24 cellular contexts compared by ENCODE assay signal in genomic region chr5:155472780-155473179, GRCh38.
DNase-seq lines count a peak whose midpoint lies in the region; ATAC-seq, FAIRE-seq and TF ChIP-seq lines count a peak whose summit lies in the region.
"Had no signal": no experiment of that assay in that cellular context is flagged by ENCODE, and none has a peak within 500 bp of the region (broad histone marks: within the 10 kb centered on the region; RNA-seq: fewer than 3 reads in every experiment).

No MANE protein-coding gene starts in this region.

- 19% methylated on average over 2 of the region's 2 CpGs for WGBS in A549 (ENCODE audit: missing lambda C conversion rate)
- WGBS in K562 (ENCODE audit: insufficient coverage, low coverage, missing lambda C conversion rate) = 0% methylated on average over 2 of the region's 2 CpGs

- FAIRE-seq in A549 (lab: Jason Lieb, UNC) (no peak), K562 (lab: Jason Lieb, UNC) (no peak), islet of Langerhans (lab: Jason Lieb, UNC) (peak; percentile 68)
- FAIRE-seq: GM12878, GM12892, GM18507, GM19239 had no signal

- no peak for TF ChIP-seq RAD21 in A549 (conservative IDR thresholded peaks at IDR 0.05 in 1 of 2, IDR thresholded peaks at IDR 0.05 in 1 of 2)
- no peak for TF ChIP-seq RAD21 in K562 (CRISPR knock-in tag; conservative IDR thresholded peaks at IDR 0.05 in 1 of 2, IDR thresholded peaks at IDR 0.05 in 1 of 2)

- H3K9ac ChIP-seq in K562 (ENCODE audit: insufficient read depth in 1 of 2, low read depth in 2 of 2, low read length in 2 of 2) = no peak overlapping the region
- H3K9ac ChIP-seq: BLaER1 had no signal

- in situ Hi-C loops in K562 (cut with MboI) = no loop called here

- H3K9me3 ChIP-seq in A549 = no peaks in the 10 kb centered on the region
- no peaks in the 10 kb centered on the region for H3K9me3 ChIP-seq in K562 (replicated peaks; ENCODE audit: control insufficient read depth, insufficient read depth, low read depth, low read length)
- H3K9me3 ChIP-seq: BE2C, BLaER1 had no signal

- no peak for TF ChIP-seq POLR2A in A549 (IDR thresholded peaks at IDR 0.05; ENCODE audit: low read length)
- no peak for TF ChIP-seq POLR2A in K562 (conservative IDR thresholded peaks at IDR 0.05)

- no peak overlapping the region for H3K4me3 ChIP-seq in A549
- H3K4me3 ChIP-seq in K562 = no peak overlapping the region
- H3K4me3 ChIP-seq: BLaER1, GM12878 had no signal

- no peaks in the 10 kb centered on the region for H3K9me1 ChIP-seq in K562 (ENCODE audit: control insufficient read depth, insufficient read depth, low read length)

- H3K27me3 ChIP-seq in K562 (ENCODE audit: control insufficient read depth in 2 of 2, insufficient read depth in 2 of 2, low read length in 2 of 2) = no peaks in the 10 kb centered on the region
- H3K27me3 ChIP-seq: BE2C, BLaER1 had no signal

- H2AFZ ChIP-seq in K562 (ENCODE audit: low read depth, low read length) = no peak overlapping the region

- no TSS peak for BruUV-seq in K562 (replicated peaks; lab: Mats Ljungman, UMichigan)

- POLR2A ChIA-PET in A549 (lab: Yijun Ruan, JAX) (no interaction called here), K562 (lab: Yijun Ruan, JAX) (no interaction called here)

- TF ChIP-seq CTCF in A549 (IDR thresholded peaks at IDR 0.05) (no peak), K562 (IDR thresholded peaks at IDR 0.05 in 2 of 3, conservative IDR thresholded peaks at IDR 0.05 in 1 of 3; ENCODE audit: insufficient read depth in 2 of 3, low read depth in 1 of 3, low read length in 3 of 3) (no peak)

- H3K36me3 ChIP-seq in K562 (ENCODE audit: control insufficient read depth, insufficient read depth, low read length) = no peaks in the 10 kb centered on the region
- H3K36me3 ChIP-seq: BE2C, BLaER1 had no signal

- H3K27ac ChIP-seq in A549 (no peak overlapping the region), K562 (ENCODE audit: extremely low read depth, low read depth, low read length) (no peak overlapping the region)
- H3K27ac ChIP-seq: 22Rv1, BLaER1 had no signal

- TF ChIP-seq EP300 in A549 (IDR thresholded peaks at IDR 0.05) (no peak), K562 (IDR thresholded peaks at IDR 0.05; ENCODE audit: low read length) (no peak)

- no peaks in the 10 kb centered on the region for H3K4me1 ChIP-seq in A549
- H3K4me1 ChIP-seq in K562 (replicated peaks in 1 of 2; ENCODE audit: control insufficient read depth in 2 of 2, insufficient read depth in 2 of 2, low read length in 2 of 2) = no peaks in the 10 kb centered on the region
- H3K4me1 ChIP-seq: BE2C, BLaER1 had no signal

- ATAC-seq in A549 = no peak
- ATAC-seq in K562 = no peak
- ATAC-seq in GM19023 (IDR thresholded peaks at IDR 0.05; ENCODE audit: unreplicated experiment) = no peak
- ATAC-seq: GM12878 had no signal

- H3K79me2 ChIP-seq in K562 (ENCODE audit: control insufficient read depth, insufficient read depth, low read length) = no peaks in the 10 kb centered on the region

- no peaks in the 10 kb centered on the region for H4K20me1 ChIP-seq in K562 (replicated peaks; ENCODE audit: control insufficient read depth, insufficient read depth, low read length)
- H4K20me1 ChIP-seq: BLaER1 had no signal

- CTCF ChIA-PET in A549 (lab: Yijun Ruan, JAX) = no interaction called here
- CTCF ChIA-PET in K562 (lab: Yijun Ruan, JAX; ENCODE audit: low intra/inter-chr PET ratio) = no interaction called here

- DNase-seq in DMS 273 (lab: John Stamatoyannopoulos, UW; ENCODE audit: unreplicated experiment) = peak; percentile 3
- no peak for DNase-seq in DMS 273 treated with DMSO at 0.1 percent for 48 hours (lab: John Stamatoyannopoulos, UW)
- DNase-seq in A549 (ENCODE audit: low read depth in 1 of 2, low spot score in 1 of 2) = no peak
- DNase-seq in K562 (ENCODE audit: extremely low read depth in 1 of 4, low spot score in 3 of 4) = no peak
- DNase-seq in NCI-H446 treated with DMSO at 0.1 percent for 48 hours (lab: John Stamatoyannopoulos, UW) = no peak
- DNase-seq: ACHN; BE2C; C1 segment of cervical spinal cord; CD4-positive, alpha-beta memory T cell; CD4-positive, CD25-positive, alpha-beta regulatory T cell; CD8-positive, alpha-beta memory T cell; COR-L47; DMS153; DND-41; EL; GDM1 had no signal

- intact Hi-C loops in K562 (cut with micrococcal nuclease) = no loop called here

- no peak overlapping the region for H3K4me2 ChIP-seq in A549
- H3K4me2 ChIP-seq in K562 (ENCODE audit: insufficient read depth, low read length) = no peak overlapping the region
- H3K4me2 ChIP-seq: BLaER1 had no signal

TF ChIP-seq in A549, 52 proteins besides CTCF, POLR2A, EP300 and RAD21:
- TF ChIP-seq MAFK (IDR thresholded peaks at IDR 0.05; ENCODE audit: partially characterized antibody) = peak; percentile 52
- TF ChIP-seq ZSCAN20 (CRISPR knock-in tag; IDR thresholded peaks at IDR 0.05) = no peak
TF ChIP-seq in A549: peak in this region for 1.

TF ChIP-seq in K562, 482 proteins besides CTCF, POLR2A, EP300 and RAD21:
- TF ChIP-seq CAMTA2 (CRISPR knock-in tag; conservative IDR thresholded peaks at IDR 0.05) = no peak
- peak; percentile 15; the same call in 1 of the 2 replicates for TF ChIP-seq MAFF (IDR thresholded peaks at IDR 0.05; ENCODE audit: low read length)
- TF ChIP-seq ZNF12 (CRISPR knock-in tag; IDR thresholded peaks at IDR 0.05) = no peak
- TF ChIP-seq ZNF316 (IDR thresholded peaks at IDR 0.05) = peak; percentile 31; the same call in 1 of the 2 replicates
